ENCODE assay signal across 8 cellular contexts in genomic region chr9:42951239-42951638, GRCh38.
A peak's percentile ranks its signal among the peaks of the same experiment; 100 is the strongest.
DNase-seq lines count a peak whose midpoint lies in the region; ATAC-seq and TF ChIP-seq lines count a peak whose summit lies in the region.
"Not testable (repeated sequence)": the region's sequence is repeated elsewhere in the genome, so short reads cannot be mapped to it uniquely, and the experiment has no call there.

No MANE protein-coding gene starts in this region.

- not testable (repeated sequence) for H2AFZ ChIP-seq in PC-9

- H3K27ac ChIP-seq in PC-9; mesendoderm (ENCODE audit: low read depth, low read length): not testable (repeated sequence)

- ATAC-seq in activated CD4-positive, alpha-beta T cell treated with anti-CD3 and anti-CD28 coated beads for 36 hours = not testable (repeated sequence)

- H3K4me3 ChIP-seq in BE2C (ENCODE audit: low read depth, low read length); PC-9; mesendoderm (ENCODE audit: low read length): not testable (repeated sequence)

- not testable (repeated sequence) for H3K9me3 ChIP-seq in BE2C; PC-9 (ENCODE audit: insufficient read depth, low read depth)

- not testable (repeated sequence) for H4K8ac ChIP-seq in mesendoderm (ENCODE audit: low read depth, low read length)

- H3K9me2 ChIP-seq in PC-9 (ENCODE audit: insufficient read depth) = not testable (repeated sequence)

- H3K27ac Mint-ChIP-seq in activated CD4-positive, alpha-beta T cell treated with anti-CD3 and anti-CD28 coated beads for 36 hours; glutamatergic neuron (ENCODE audit: unreplicated experiment): not testable (repeated sequence)

- not testable (repeated sequence) for H3K79me2 ChIP-seq in PC-9 (ENCODE audit: low read depth); mesendoderm (ENCODE audit: control insufficient read depth, insufficient read depth, low read length)

- not testable (repeated sequence) for H3K36me3 Mint-ChIP-seq in activated CD4-positive, alpha-beta T cell treated with anti-CD3 and anti-CD28 coated beads for 36 hours (ENCODE audit: low read depth); glutamatergic neuron (ENCODE audit: unreplicated experiment)

- not testable (repeated sequence) for H2BK5ac ChIP-seq in mesendoderm (ENCODE audit: low read length)

- H3K27me3 Mint-ChIP-seq in activated CD4-positive, alpha-beta T cell treated with anti-CD3 and anti-CD28 coated beads for 36 hours; glutamatergic neuron (ENCODE audit: unreplicated experiment): not testable (repeated sequence)

- not testable (repeated sequence) for H3F3A ChIP-seq in PC-9 (ENCODE audit: insufficient read depth, low read depth)

- H3K4ac ChIP-seq in mesendoderm (ENCODE audit: low read depth, low read length) = not testable (repeated sequence)

- not testable (repeated sequence) for H3K9me3 Mint-ChIP-seq in activated CD4-positive, alpha-beta T cell treated with anti-CD3 and anti-CD28 coated beads for 36 hours (ENCODE audit: low read depth); glutamatergic neuron (ENCODE audit: unreplicated experiment)

- peak; percentile 33 for DNase-seq in BE2C
- DNase-seq in HK-2 (ENCODE audit: unreplicated experiment) = peak; percentile 10
- DNase-seq in MV-4-11 (lab: John Stamatoyannopoulos, UW) = peak; percentile 17
- DNase-seq in PC-9 = peak in 1 of 2 experiments; percentile 2
- DNase-seq in activated CD4-positive, alpha-beta T cell treated with anti-CD3 and anti-CD28 coated beads for 36 hours = peak; percentile 18
- DNase-seq in glutamatergic neuron = peak; percentile 36
- peak; percentile 48 for DNase-seq in mesendoderm

- H3K4me1 Mint-ChIP-seq in activated CD4-positive, alpha-beta T cell treated with anti-CD3 and anti-CD28 coated beads for 36 hours; glutamatergic neuron (ENCODE audit: low read depth, unreplicated experiment): not testable (repeated sequence)

- POLR2A ChIA-PET in PC-9 (lab: Charles Lee; ENCODE audit: unreplicated experiment); activated CD4-positive, alpha-beta T cell treated with anti-CD3 and anti-CD28 coated beads for 36 hours (lab: Charles Lee): not testable (repeated sequence)

- not testable (repeated sequence) for H3K36me3 ChIP-seq in BE2C; PC-9 (ENCODE audit: low read depth); mesendoderm (ENCODE audit: control insufficient read depth, insufficient read depth, low read length)

- not testable (repeated sequence) for H2AK5ac ChIP-seq in mesendoderm (ENCODE audit: low read length)

- CTCF ChIA-PET in PC-9 (lab: Charles Lee); activated CD4-positive, alpha-beta T cell treated with anti-CD3 and anti-CD28 coated beads for 36 hours (lab: Charles Lee): not testable (repeated sequence)

- not testable (repeated sequence) for H3K4me3 Mint-ChIP-seq in activated CD4-positive, alpha-beta T cell treated with anti-CD3 and anti-CD28 coated beads for 36 hours; glutamatergic neuron (ENCODE audit: unreplicated experiment)

- not testable (repeated sequence) for H2BK15ac ChIP-seq in mesendoderm (replicated peaks; ENCODE audit: low read depth)

- not testable (repeated sequence) for H3K9ac ChIP-seq in mesendoderm (ENCODE audit: low read length)

- not testable (repeated sequence) for BruUV-seq in PC-9 (replicated peaks; lab: Mats Ljungman, UMichigan)

- H3K18ac ChIP-seq in mesendoderm (ENCODE audit: low read length) = not testable (repeated sequence)

- WGBS in mesendoderm (ENCODE audit: extremely low coverage, insufficient coverage, low lambda C conversion rate) = no CpG with 5 or more reads among the region's 2 CpGs

- not testable (repeated sequence) for H4K5ac ChIP-seq in mesendoderm (ENCODE audit: low read length)

- not testable (repeated sequence) for H3K23ac ChIP-seq in mesendoderm (ENCODE audit: low read length)

- not testable (repeated sequence) for H4K20me1 ChIP-seq in PC-9 (ENCODE audit: insufficient read depth)

- H3K4me2 ChIP-seq in PC-9; mesendoderm (ENCODE audit: low read length): not testable (repeated sequence)

- peak; percentile 24; the same call in 1 of the 2 replicates for TF ChIP-seq CTCF in BE2C (IDR thresholded peaks at IDR 0.05; ENCODE audit: low read depth, low read length)
- peak; percentile 8 for TF ChIP-seq CTCF in GM12873 (IDR thresholded peaks at IDR 0.05; ENCODE audit: insufficient read depth, low read depth, low read length, missing control alignments)
- peak; percentile 36; the same call in 1 of the 2 replicates for TF ChIP-seq CTCF in PC-9 (conservative IDR thresholded peaks at IDR 0.05)
- TF ChIP-seq CTCF in glutamatergic neuron (IDR thresholded peaks at IDR 0.05; ENCODE audit: partially characterized antibody, unreplicated experiment) = not testable (repeated sequence)

- not testable (repeated sequence) for H3K56ac ChIP-seq in mesendoderm (ENCODE audit: low read length)

- H3K27me3 ChIP-seq in BE2C; PC-9 (ENCODE audit: insufficient read depth, low read depth); mesendoderm (ENCODE audit: insufficient read depth, low read length, poor library complexity): not testable (repeated sequence)

- not testable (repeated sequence) for H2BK120ac ChIP-seq in mesendoderm (ENCODE audit: low read depth, low read length)

- H3K4me1 ChIP-seq in BE2C; PC-9 (replicated peaks; ENCODE audit: insufficient read depth); mesendoderm (ENCODE audit: control insufficient read depth, low read depth, low read length): not testable (repeated sequence)

- not testable (repeated sequence) for H3K79me1 ChIP-seq in mesendoderm (ENCODE audit: low read length)

- intact Hi-C loops in PC-9 (cut with micrococcal nuclease; ENCODE audit: unreplicated experiment); activated CD4-positive, alpha-beta T cell treated with anti-CD3 and anti-CD28 coated beads for 36 hours (cut with DNase I, micrococcal nuclease): not testable (repeated sequence)
